Comparison of ENCODE assay signal across 14 cellular contexts in genomic region chr4:154984148-154984547, GRCh38.
DNase-seq lines count a peak whose midpoint lies in the region; ATAC-seq and TF ChIP-seq lines count a peak whose summit lies in the region.
"Had no signal": no experiment of that assay in that cellular context is flagged by ENCODE, and none has a peak within 500 bp of the region (broad histone marks: within the 10 kb centered on the region; RNA-seq: fewer than 3 reads in every experiment).

No MANE protein-coding gene starts in this region.

- H3K4me1 ChIP-seq in OCI-LY3 (ENCODE audit: low read length): peaks cover 18% of the 10 kb centered on the region
- H3K4me1 ChIP-seq: ascending aorta, sigmoid colon, vagina had no signal

- H3K4me3 ChIP-seq in OCI-LY3 (ENCODE audit: low read length): peak overlapping the region; percentile 48
- H3K4me3 ChIP-seq: ascending aorta, sigmoid colon, vagina had no signal

- no peak overlapping the region for H2AFZ ChIP-seq in OCI-LY3 (ENCODE audit: low read depth, low read length)

- no peaks in the 10 kb centered on the region for H3K27me3 ChIP-seq in OCI-LY3 (ENCODE audit: low read depth, low read length)
- H3K27me3 ChIP-seq: ascending aorta, sigmoid colon, vagina had no signal

- no peaks in the 10 kb centered on the region; the same call in 1 of the 2 replicates for H3K9me3 ChIP-seq in OCI-LY3 (ENCODE audit: insufficient read depth, low read length)
- H3K9me3 ChIP-seq: ascending aorta, sigmoid colon, vagina had no signal

- DNase-seq in retina: no peak
- DNase-seq in activated naive CD4-positive, alpha-beta T cell treated with anti-CD3 and anti-CD28 coated beads, Interleukin-2, amount 50 U/mL, for 72 hours (ENCODE audit: low spot score in 2 of 2): no peak
- DNase-seq in midbrain (lab: John Stamatoyannopoulos, UW): no peak
- DNase-seq in NCI-H128 (lab: John Stamatoyannopoulos, UW; ENCODE audit: unreplicated experiment): no peak
- DNase-seq: GF-D8, HFFc6, sigmoid colon, T-helper 1 cell had no signal

- TF ChIP-seq CTCF in OCI-LY3 (IDR thresholded peaks at IDR 0.05; ENCODE audit: low read depth, low read length): no peak

- H3K36me3 Mint-ChIP-seq in activated naive CD4-positive, alpha-beta T cell treated with anti-CD3 and anti-CD28 coated beads, Interleukin-2, amount 50 U/mL, for 72 hours: no peaks in the 10 kb centered on the region

- no peak overlapping the region for H3K27ac ChIP-seq in OCI-LY3 (ENCODE audit: low read length)
- H3K27ac ChIP-seq: ascending aorta, sigmoid colon, vagina had no signal

- H4K20me1 ChIP-seq in OCI-LY3 (ENCODE audit: insufficient read depth, low read length): no peaks in the 10 kb centered on the region

- H3K4me2 ChIP-seq in OCI-LY3 (ENCODE audit: low read length): peak overlapping the region; percentile 68

- 0 out of 2 replicates have a peak overlapping the region, but pooled peaks have one; percentile 5 for H3K9ac ChIP-seq in OCI-LY3 (ENCODE audit: low read length)

- ATAC-seq in GM18520 (IDR thresholded peaks at IDR 0.05; ENCODE audit: unreplicated experiment): peak; percentile 100
- peak; percentile 82 for ATAC-seq in GM21447 (IDR thresholded peaks at IDR 0.05; ENCODE audit: unreplicated experiment)
- peak; percentile 82 for ATAC-seq in HG03064 (IDR thresholded peaks at IDR 0.05; ENCODE audit: low read depth, unreplicated experiment)
- ATAC-seq in activated naive CD4-positive, alpha-beta T cell treated with anti-CD3 and anti-CD28 coated beads, Interleukin-2, amount 50 U/mL, for 72 hours: no peak

- H3K27ac Mint-ChIP-seq in activated naive CD4-positive, alpha-beta T cell treated with anti-CD3 and anti-CD28 coated beads, Interleukin-2, amount 50 U/mL, for 72 hours: no peak overlapping the region
- H3K27ac Mint-ChIP-seq: HFFc6 had no signal

- no peaks in the 10 kb centered on the region for H3K9me3 Mint-ChIP-seq in activated naive CD4-positive, alpha-beta T cell treated with anti-CD3 and anti-CD28 coated beads, Interleukin-2, amount 50 U/mL, for 72 hours

- no peaks in the 10 kb centered on the region for H3K36me3 ChIP-seq in OCI-LY3 (replicated peaks; ENCODE audit: low read depth, low read length)
- H3K36me3 ChIP-seq: ascending aorta, sigmoid colon, vagina had no signal

- H3K79me2 ChIP-seq in OCI-LY3 (ENCODE audit: low read length): no peaks in the 10 kb centered on the region

Comparison
In these comparisons a context has a peak if more than half of its experiments do, and no peak if none do; other contexts are left out.
1. ATAC-seq: peak in GM18520 (single experiment), GM21447 (single experiment) and HG03064 (single experiment); none in activated naive CD4-positive, alpha-beta T cell treated with anti-CD3 and anti-CD28 coated beads, Interleukin-2, amount 50 U/mL, for 72 hours (0 of 2).